ENCODE assay signal across 8 cellular contexts in genomic region chr7:44847920-44848634, GRCh38. TPM values are rescaled to one million over a fixed set of nuclear protein-coding genes. Genes with fewer than 3 reads are reported as not detected.
A peak's percentile ranks its signal among the peaks of the same experiment; 100 is the strongest.
DNase-seq lines count a peak whose midpoint lies in the region; ATAC-seq and TF ChIP-seq lines count a peak whose summit lies in the region.

Gene H2AZ2, minus strand, starts transcription at chr7:44848087. Its CDS starts 116 bp downstream, at chr7:44847971.

- H3K27ac ChIP-seq in WERI-Rb-1: peak within 1 kb of the TSS; percentile 100
- H3K27ac ChIP-seq in mammary epithelial cell (ENCODE audit: insufficient read depth, low read depth, low read length): peak within 1 kb of the TSS; percentile 94
- peak within 1 kb of the TSS; percentile 92 for H3K27ac ChIP-seq in skeletal muscle tissue (ENCODE audit: low read depth, low read length)

- WGBS in mammary epithelial cell (ENCODE audit: low coverage, missing lambda C conversion rate): 8% methylated on average over 33 of the region's 70 CpGs

- dilution Hi-C loops in mammary epithelial cell (cut with HindIII; ENCODE audit: low sequenced_read_pairs): no loop called here

- BruUV-seq in mammary epithelial cell (replicated peaks; lab: Mats Ljungman, UMichigan): no TSS peak

- H3K36me3 ChIP-seq in WERI-Rb-1: peaks cover 5% of the 10 kb centered on the region
- H3K36me3 ChIP-seq in mammary epithelial cell (ENCODE audit: insufficient read depth, low read length): no peaks in the 10 kb centered on the region
- H3K36me3 ChIP-seq in skeletal muscle tissue (ENCODE audit: control insufficient read depth in 3 of 3, insufficient read depth in 3 of 3, low read length in 3 of 3): no peaks in the 10 kb centered on the region

- H3K4me2 ChIP-seq in mammary epithelial cell (ENCODE audit: insufficient read depth, low read depth, low read length): peak within 1 kb of the TSS; percentile 98

- H3K4me1 ChIP-seq in mammary epithelial cell (ENCODE audit: insufficient read depth, low read length): peaks cover 5% of the 10 kb centered on the region
- H3K4me1 ChIP-seq in skeletal muscle tissue (ENCODE audit: control insufficient read depth in 3 of 3, insufficient read depth in 3 of 3, low read length in 3 of 3): peaks cover 5 to 10% (median 10%) of the 10 kb centered on the region in 3 donors

- H3K79me2 ChIP-seq in mammary epithelial cell (ENCODE audit: insufficient read depth, low read length): peaks cover 44% of the 10 kb centered on the region

- H2AFZ ChIP-seq in mammary epithelial cell (ENCODE audit: low read depth, low read length): peak within 1 kb of the TSS; percentile 95

- TF ChIP-seq CTCF in WERI-Rb-1 (IDR thresholded peaks at IDR 0.05; ENCODE audit: low read depth, low read length): no peak
- TF ChIP-seq CTCF in mammary epithelial cell (conservative IDR thresholded peaks at IDR 0.05 in 1 of 2, IDR thresholded peaks at IDR 0.05 in 1 of 2; ENCODE audit: extremely low read depth in 1 of 2, insufficient read depth in 1 of 2, low read depth in 1 of 2, low read length in 2 of 2): no peak

- peak; percentile 100 for DNase-seq in ACHN
- peak; percentile 99 for DNase-seq in NCI-H2227 (lab: John Stamatoyannopoulos, UW; ENCODE audit: unreplicated experiment)
- peak; percentile 100 for DNase-seq in WERI-Rb-1
- DNase-seq in mammary epithelial cell: peak; percentile 100

- in situ Hi-C loops in ACHN (cut with HindIII; ENCODE audit: low pct_ligation_motif_present, low pct_unique_long_range_greater_than_20kb, low sequenced_read_pairs): loop anchor here (25.0 kb wide), 1 partner anchor 261 kb away; the partner anchor contains the start of gene TMED4
- in situ Hi-C loops in mammary epithelial cell (cut with MboI; ENCODE audit: low sequenced_read_pairs in 2 of 2): loop anchor here (10.0 to 25.0 kb wide), 2 partner anchors 261 to 263 kb away; partner anchors contain the start of gene TMED4 (in 2 of the 2)

- H3K4me3 ChIP-seq in WERI-Rb-1 (ENCODE audit: low read depth, low read length): peak within 1 kb of the TSS; percentile 94
- H3K4me3 ChIP-seq in mammary epithelial cell (replicated peaks in 1 of 3; ENCODE audit: insufficient read depth in 1 of 3, low read depth in 2 of 3, low read length in 3 of 3): peak within 1 kb of the TSS; percentile 78 to 96 (median 94)
- H3K4me3 ChIP-seq in iPS-18c (ENCODE audit: insufficient read depth, low read depth, low read length): peak within 1 kb of the TSS; percentile 79
- peak within 1 kb of the TSS; percentile 85 to 93 (median 92) for H3K4me3 ChIP-seq in skeletal muscle tissue (ENCODE audit: low read length in 3 of 3)

- peak; percentile 86 for ATAC-seq in GM18873 (IDR thresholded peaks at IDR 0.05; ENCODE audit: low FRiP score, unreplicated experiment)
- ATAC-seq in HG03139 (IDR thresholded peaks at IDR 0.05; ENCODE audit: unreplicated experiment): peak; percentile 77

- intact Hi-C loops in mammary epithelial cell (cut with micrococcal nuclease): loop anchor here (1.0 to 10.0 kb wide), 7 partner anchors 37 to 353 kb away; partner anchors contain the start of genes NUDCD3, OGDH, PURB and ZMIZ2

- H3K9ac ChIP-seq in mammary epithelial cell (ENCODE audit: insufficient read depth, low read length): peak within 1 kb of the TSS; percentile 97
- H3K9ac ChIP-seq in skeletal muscle tissue (ENCODE audit: low read depth in 1 of 3, low read length in 3 of 3): peak within 1 kb of the TSS; percentile 96 to 98 (median 96)

- CTCF ChIA-PET in mammary epithelial cell (lab: Charles Lee; ENCODE audit: low non-redundant PET): interaction anchor here (0.6 to 0.7 kb wide), 2 partner anchors 33 to 34 kb away, joined by 3 to 7 read pairs; no protein-coding TSS in a partner anchor

- H4K20me1 ChIP-seq in mammary epithelial cell (ENCODE audit: insufficient read depth, low read length): no peaks in the 10 kb centered on the region

- H3K27me3 ChIP-seq in WERI-Rb-1 (ENCODE audit: insufficient read depth, low read depth, severe bottlenecking) (no peaks in the 10 kb centered on the region), mammary epithelial cell (ENCODE audit: insufficient read depth, low read length) (no peaks in the 10 kb centered on the region), skeletal muscle tissue (ENCODE audit: control insufficient read depth in 3 of 3, insufficient read depth in 3 of 3, low read length in 3 of 3) (no peaks in the 10 kb centered on the region)

- H3K9me3 ChIP-seq in WERI-Rb-1 (ENCODE audit: severe bottlenecking): no peaks in the 10 kb centered on the region
- no peaks in the 10 kb centered on the region for H3K9me3 ChIP-seq in mammary epithelial cell (replicated peaks; ENCODE audit: insufficient read depth, low read length)
- H3K9me3 ChIP-seq in iPS-18c (ENCODE audit: control insufficient read depth, insufficient read depth, low read length): no peaks in the 10 kb centered on the region
- H3K9me3 ChIP-seq in skeletal muscle tissue (ENCODE audit: control insufficient read depth in 3 of 3, low read length in 3 of 3): no peaks in the 10 kb centered on the region

RNA-seq across cellular contexts. Expression of gene H2AZ2, which starts in this region (rescaled TPM):
- 100 to 1,000 TPM in 1 of 2 donors, 10 to 100 TPM in 1; 48.3 to 116 TPM for total RNA-seq in mammary epithelial cell
- polyA plus RNA-seq in mammary epithelial cell: 142 TPM
- polyA minus RNA-seq in mammary epithelial cell: 91.6 TPM
- 96.0 TPM for total RNA-seq in skeletal muscle tissue

Comparison
In these comparisons a context has a peak if more than half of its experiments do, and no peak if none do; other contexts are left out.
1. Peak in every context shown above with its lines: DNase-seq, ATAC-seq, H3K4me3 ChIP-seq and H3K27ac ChIP-seq.